In the genomic region with DNA sequence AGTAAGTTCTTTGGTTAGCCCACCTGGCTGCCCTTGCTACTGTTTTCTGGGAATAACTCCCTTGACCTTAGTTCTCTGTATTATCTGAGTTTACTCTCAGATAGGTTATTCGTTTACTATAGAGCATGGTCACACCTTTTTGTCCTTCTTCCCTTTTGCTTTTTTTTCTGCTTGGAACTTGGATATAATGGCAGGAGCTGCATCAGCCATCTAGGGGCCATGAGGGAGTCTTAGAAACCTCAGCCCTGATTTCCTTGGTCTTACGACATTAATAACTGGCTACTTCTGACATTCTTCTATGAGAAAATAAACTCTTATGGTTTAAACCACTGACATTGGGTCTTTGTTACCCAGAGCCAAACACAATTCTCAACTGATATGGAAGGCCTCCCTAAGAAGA, we compare ENCODE assay signal across 37 cellular contexts. TPM values are rescaled to one million over a fixed set of nuclear protein-coding genes. Genes with fewer than 3 reads are reported as not detected.
"Had no signal": no experiment of that assay in that cellular context is flagged by ENCODE, and none has a peak within 500 bp of the region (broad histone marks: within the 10 kb centered on the region; RNA-seq: fewer than 3 reads in every experiment).

No MANE protein-coding gene starts in this region.

- H3K27me3 Mint-ChIP-seq: activated CD8-positive, alpha-beta memory T cell treated with anti-CD3 and anti-CD28 coated beads, Interleukin-2, amount 10 ng/mL, durations not matched to agents 7 days and 5 days; activated naive CD4-positive, alpha-beta T cell treated with anti-CD3 and anti-CD28 coated beads, Interleukin-2, amount 50 U/mL, for 24 hours had no signal

- H3K36me3 ChIP-seq: cardiac muscle cell, Peyer's patch had no signal

- H3K27me3 ChIP-seq: ascending aorta, cardiac muscle cell, Peyer's patch, SJSA1 had no signal

- H3K27ac ChIP-seq: cardiac muscle cell, SJSA1, VCaP had no signal

- H3K4me2 ChIP-seq: SK-N-SH had no signal

- H3K4me3 ChIP-seq: ascending aorta, cardiac muscle cell, Peyer's patch, SJSA1 had no signal

- H3K4me1 Mint-ChIP-seq: activated CD4-positive, alpha-beta memory T cell treated with anti-CD3 and anti-CD28 coated beads, Interleukin-2, amount 10 ng/mL, durations not matched to agents 7 days and 5 days; activated CD8-positive, alpha-beta memory T cell treated with anti-CD3 and anti-CD28 coated beads, Interleukin-2, amount 10 ng/mL, durations not matched to agents 7 days and 5 days; activated naive CD4-positive, alpha-beta T cell treated with anti-CD3 and anti-CD28 coated beads, Interleukin-2, amount 50 U/mL, for 24 hours; activated naive CD8-positive, alpha-beta T cell treated with anti-CD3 and anti-CD28 coated beads, Interleukin-2, amount 10 ng/mL, durations not matched to agents 7 days and 5 days; central memory CD8-positive, alpha-beta T cell; T-cell had no signal

- H3K4me1 ChIP-seq: ascending aorta had no signal

- ATAC-seq: activated CD8-positive, alpha-beta memory T cell treated with anti-CD3 and anti-CD28 coated beads, Interleukin-2, amount 10 ng/mL, durations not matched to agents 7 days and 5 days; T-cell had no signal

- H3K4me3 Mint-ChIP-seq: activated CD4-positive, alpha-beta memory T cell treated with anti-CD3 and anti-CD28 coated beads, Interleukin-2, amount 10 ng/mL, durations not matched to agents 7 days and 5 days; activated CD8-positive, alpha-beta memory T cell treated with anti-CD3 and anti-CD28 coated beads, Interleukin-2, amount 10 ng/mL, durations not matched to agents 7 days and 5 days; activated naive CD4-positive, alpha-beta T cell treated with anti-CD3 and anti-CD28 coated beads, Interleukin-2, amount 50 U/mL, for 24 hours; activated naive CD8-positive, alpha-beta T cell treated with anti-CD3 and anti-CD28 coated beads, Interleukin-2, amount 10 ng/mL, durations not matched to agents 7 days and 5 days; central memory CD8-positive, alpha-beta T cell; T-cell had no signal

- H3K9ac ChIP-seq: SK-N-SH had no signal

- H3K9me3 Mint-ChIP-seq: activated CD4-positive, alpha-beta memory T cell treated with anti-CD3 and anti-CD28 coated beads, Interleukin-2, amount 10 ng/mL, durations not matched to agents 7 days and 5 days; activated naive CD4-positive, alpha-beta T cell treated with anti-CD3 and anti-CD28 coated beads, Interleukin-2, amount 50 U/mL, for 24 hours; activated naive CD8-positive, alpha-beta T cell treated with anti-CD3 and anti-CD28 coated beads, Interleukin-2, amount 10 ng/mL, durations not matched to agents 7 days and 5 days; central memory CD8-positive, alpha-beta T cell; T-cell had no signal

- H3K9me3 ChIP-seq: ascending aorta, Peyer's patch, SJSA1, SK-N-SH had no signal

- H3K36me3 Mint-ChIP-seq: activated CD8-positive, alpha-beta memory T cell treated with anti-CD3 and anti-CD28 coated beads, Interleukin-2, amount 10 ng/mL, durations not matched to agents 7 days and 5 days; activated naive CD4-positive, alpha-beta T cell treated with anti-CD3 and anti-CD28 coated beads, Interleukin-2, amount 50 U/mL, for 24 hours; activated naive CD8-positive, alpha-beta T cell treated with anti-CD3 and anti-CD28 coated beads, Interleukin-2, amount 10 ng/mL, durations not matched to agents 7 days and 5 days; T-cell had no signal

- DNase-seq: activated CD4-positive, alpha-beta memory T cell treated with anti-CD3 and anti-CD28 coated beads, Interleukin-2, amount 10 ng/mL, durations not matched to agents 7 days and 5 days; activated CD4-positive, alpha-beta T cell treated with anti-CD3 and anti-CD28 coated beads for 1 hour; activated CD4-positive, alpha-beta T cell treated with anti-CD3 and anti-CD28 coated beads for 48 hours; activated CD4-positive, CD25-positive, alpha-beta regulatory T cell; activated CD8-positive, alpha-beta memory T cell treated with anti-CD3 and anti-CD28 coated beads, Interleukin-2, amount 10 ng/mL, durations not matched to agents 7 days and 5 days; activated CD8-positive, alpha-beta memory T cell treated with anti-CD3 and anti-CD28 coated beads, Interleukin-2, amount 50 U/mL, for 48 hours; activated effector memory CD4-positive, alpha-beta T cell treated with anti-CD3 and anti-CD28 coated beads, Interleukin-2, amount 50 U/mL, for 16 hours; activated naive CD4-positive, alpha-beta T cell; activated naive CD8-positive, alpha-beta T cell treated with anti-CD3 and anti-CD28 coated beads, Interleukin-2, amount 10 ng/mL, durations not matched to agents 7 days and 5 days; activated T-cell treated with anti-CD3 and anti-CD28 coated beads, Interleukin-2, amount 50 U/mL, for 48 hours; amygdala; NCI-H1092 treated with DMSO at 0.1 percent for 48 hours; NCI-H1417; NCI-H146; NCI-H187; NCI-H2029 treated with DMSO at 0.1 percent for 48 hours; NCI-H2107; NCI-H2171; NCI-H510A; NCI-H526; NCI-H748 treated with DMSO at 0.1 percent for 48 hours; NK-92 treated with Interleukin-12 subunit alpha and Interleukin-12 subunit beta, amount 100 ng/mL, for 24 hours; PC-3; Peyer's patch; RPMI8226; SHP77 treated with DMSO at 0.1 percent for 48 hours; SK-N-SH; T-cell; T-helper 2 cell; T-helper 9 cell had no signal

- H3K27ac Mint-ChIP-seq: activated CD4-positive, alpha-beta memory T cell treated with anti-CD3 and anti-CD28 coated beads, Interleukin-2, amount 10 ng/mL, durations not matched to agents 7 days and 5 days; activated CD8-positive, alpha-beta memory T cell treated with anti-CD3 and anti-CD28 coated beads, Interleukin-2, amount 10 ng/mL, durations not matched to agents 7 days and 5 days; activated naive CD4-positive, alpha-beta T cell treated with anti-CD3 and anti-CD28 coated beads, Interleukin-2, amount 50 U/mL, for 24 hours; activated naive CD8-positive, alpha-beta T cell treated with anti-CD3 and anti-CD28 coated beads, Interleukin-2, amount 10 ng/mL, durations not matched to agents 7 days and 5 days; T-cell had no signal

- H3K9me2 ChIP-seq: SK-N-SH had no signal

RNA-seq across cellular contexts. Expression of a gene that starts 3.4 kb away (rescaled TPM):
- total RNA-seq: activated CD4-positive, alpha-beta memory T cell treated with anti-CD3 and anti-CD28 coated beads, Interleukin-2, amount 10 ng/mL, durations not matched to agents 7 days and 5 days; activated CD8-positive, alpha-beta memory T cell treated with anti-CD3 and anti-CD28 coated beads, Interleukin-2, amount 10 ng/mL, durations not matched to agents 7 days and 5 days; activated naive CD8-positive, alpha-beta T cell treated with anti-CD3 and anti-CD28 coated beads, Interleukin-2, amount 10 ng/mL, durations not matched to agents 7 days and 5 days; ascending aorta; cardiac muscle cell; M059J; PC-3; T-cell had no signal
- polyA plus RNA-seq: cardiac muscle cell, SK-N-SH had no signal

RNA-seq across cellular contexts. Expression of a gene that starts 26.0 kb away (rescaled TPM):
- total RNA-seq: activated CD4-positive, alpha-beta memory T cell treated with anti-CD3 and anti-CD28 coated beads, Interleukin-2, amount 10 ng/mL, durations not matched to agents 7 days and 5 days; activated CD8-positive, alpha-beta memory T cell treated with anti-CD3 and anti-CD28 coated beads, Interleukin-2, amount 10 ng/mL, durations not matched to agents 7 days and 5 days; activated naive CD8-positive, alpha-beta T cell treated with anti-CD3 and anti-CD28 coated beads, Interleukin-2, amount 10 ng/mL, durations not matched to agents 7 days and 5 days; M059J; PC-3 had no signal
- polyA plus RNA-seq: SK-N-SH had no signal

RNA-seq across cellular contexts. Expression of a gene that starts 34.8 kb away (rescaled TPM):
- total RNA-seq: activated CD4-positive, alpha-beta memory T cell treated with anti-CD3 and anti-CD28 coated beads, Interleukin-2, amount 10 ng/mL, durations not matched to agents 7 days and 5 days; activated CD8-positive, alpha-beta memory T cell treated with anti-CD3 and anti-CD28 coated beads, Interleukin-2, amount 10 ng/mL, durations not matched to agents 7 days and 5 days; activated naive CD8-positive, alpha-beta T cell treated with anti-CD3 and anti-CD28 coated beads, Interleukin-2, amount 10 ng/mL, durations not matched to agents 7 days and 5 days; M059J; PC-3; SJSA1; T-cell had no signal
- polyA plus RNA-seq: SK-N-SH had no signal
